8 cellular contexts compared by ENCODE assay signal in genomic region chr15:99732711-99733267, GRCh38. TPM values are rescaled to one million over a fixed set of nuclear protein-coding genes. Genes with fewer than 3 reads are reported as not detected.
DNase-seq lines count a peak whose midpoint lies in the region; ATAC-seq and TF ChIP-seq lines count a peak whose summit lies in the region.

No MANE protein-coding gene starts in this region.

- H3K27ac ChIP-seq in Karpas-422 (ENCODE audit: low read length) (no peak overlapping the region), lower lobe of right lung (peak overlapping the region; percentile 88), thoracic aorta (peak overlapping the region; percentile 76 to 86)

- peak overlapping the region; percentile 82 for H3K4me2 ChIP-seq in Karpas-422 (ENCODE audit: low read depth, low read length, poor library complexity, severe bottlenecking)

- peak overlapping the region; percentile 73 for H3K9ac ChIP-seq in Karpas-422 (ENCODE audit: low read length)

- ATAC-seq in GM18498 (IDR thresholded peaks at IDR 0.05; ENCODE audit: unreplicated experiment) (peak; percentile 28), GM21825 (IDR thresholded peaks at IDR 0.05; ENCODE audit: unreplicated experiment) (peak; percentile 32), lower lobe of right lung (peak; percentile 28 to 51), thoracic aorta (ENCODE audit: insufficient number of reproducible peaks, low FRiP score, low read depth) (no peak)

- H3K9me2 ChIP-seq in Karpas-422 (replicated peaks; ENCODE audit: insufficient read depth, low read length), result no peaks in the 10 kb centered on the region

- H3K36me3 ChIP-seq in Karpas-422 (ENCODE audit: insufficient read depth, low read length), result no peaks in the 10 kb centered on the region
- H3K36me3 ChIP-seq in lower lobe of right lung, result peaks cover 16% of the 10 kb centered on the region
- H3K36me3 ChIP-seq in thoracic aorta, result no peaks in the 10 kb centered on the region

- DNase-seq in Karpas-422 (no peak), cardiac fibroblast (ENCODE audit: low read depth in 2 of 2) (no peak), lower lobe of right lung (no peak), thoracic aorta (ENCODE audit: low spot score) (no peak), ureter (ENCODE audit: low spot score) (no peak), activated gamma-delta T cell (lab: John Stamatoyannopoulos, UW) (no peak)

- peak overlapping the region; percentile 72 for H3K4me3 ChIP-seq in Karpas-422 (ENCODE audit: low read length)
- peak overlapping the region; percentile 82 to 86 for H3K4me3 ChIP-seq in cardiac fibroblast (replicated peaks in 1 of 2; ENCODE audit: low read depth in 2 of 2, low read length in 2 of 2)
- H3K4me3 ChIP-seq in lower lobe of right lung, result peak overlapping the region; percentile 72
- peak overlapping the region; percentile 81 for H3K4me3 ChIP-seq in thoracic aorta

- no peak for TF ChIP-seq CTCF in cardiac fibroblast (IDR thresholded peaks at IDR 0.05; ENCODE audit: low read depth, low read length)
- TF ChIP-seq CTCF in lower lobe of right lung (IDR thresholded peaks at IDR 0.05), result no peak
- TF ChIP-seq CTCF in thoracic aorta (IDR thresholded peaks at IDR 0.05), result no peak

- H2AFZ ChIP-seq in Karpas-422 (ENCODE audit: low read length), result peak overlapping the region; percentile 69; the same call in 1 of the 2 replicates

- H3K4me1 ChIP-seq in Karpas-422 (ENCODE audit: low read length), result peaks cover 18% of the 10 kb centered on the region
- peaks cover 21% of the 10 kb centered on the region for H3K4me1 ChIP-seq in lower lobe of right lung
- peaks cover 8 to 20% of the 10 kb centered on the region in 2 donors for H3K4me1 ChIP-seq in thoracic aorta (ENCODE audit: control insufficient read depth in 1 of 2, low read depth in 2 of 2)

- H3K9me3 ChIP-seq in Karpas-422 (ENCODE audit: low read length) (no peaks in the 10 kb centered on the region), lower lobe of right lung (no peaks in the 10 kb centered on the region), thoracic aorta (no peaks in the 10 kb centered on the region)

- intact Hi-C loops in lower lobe of right lung (cut with DNase I), result no loop called here

- no peaks in the 10 kb centered on the region for H3K27me3 ChIP-seq in Karpas-422 (ENCODE audit: low read length)
- no peaks in the 10 kb centered on the region for H3K27me3 ChIP-seq in lower lobe of right lung (ENCODE audit: low read depth)
- no peaks in the 10 kb centered on the region for H3K27me3 ChIP-seq in thoracic aorta (replicated peaks; ENCODE audit: insufficient read depth)

- no peaks in the 10 kb centered on the region for H4K20me1 ChIP-seq in Karpas-422 (ENCODE audit: insufficient read depth, low read depth, low read length)

- H3K79me2 ChIP-seq in Karpas-422 (ENCODE audit: low read length), result no peaks in the 10 kb centered on the region

RNA-seq across cellular contexts. Expression of gene LYSMD4, which starts 0.4 kb away (rescaled TPM):
- 6.3 and 10.1 TPM in 2 replicates for total RNA-seq in Karpas-422 (2014; rRNA removed; shearing (Covaris generic); ENCODE audit: low replicate concordance)
- total RNA-seq in lower lobe of right lung (10.6 TPM), thoracic aorta (1 to 10 TPM; 6.8 to 9.7 TPM), ureter (7.6 TPM)
